ENCODE assay signal across 1 cellular context in the genomic region with DNA sequence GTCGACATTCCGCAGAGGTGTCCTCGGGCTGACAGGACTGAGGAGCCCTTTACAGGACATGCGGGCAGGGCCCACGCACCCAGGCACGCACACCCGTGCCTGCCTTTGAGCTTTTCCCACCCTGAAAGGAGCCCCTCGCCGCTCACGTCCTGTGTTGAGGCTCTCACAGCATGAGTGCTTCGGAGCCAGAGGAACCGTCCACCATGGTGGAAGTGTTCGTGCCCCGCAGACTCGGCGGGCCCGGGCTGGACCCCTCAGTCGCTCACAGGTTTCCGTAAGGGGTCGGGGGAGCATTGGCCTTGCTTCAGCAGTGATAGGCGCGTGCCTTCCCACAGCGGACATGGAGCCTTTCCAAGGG.
A peak's percentile ranks its signal among the peaks of the same experiment; 100 is the strongest.
TF ChIP-seq lines count a peak whose summit lies in the region.

No MANE protein-coding gene starts in this region.

TF ChIP-seq in HepG2, 621 proteins besides CTCF, POLR2A, EP300 and RAD21:
- TF ChIP-seq, protein P1, sequence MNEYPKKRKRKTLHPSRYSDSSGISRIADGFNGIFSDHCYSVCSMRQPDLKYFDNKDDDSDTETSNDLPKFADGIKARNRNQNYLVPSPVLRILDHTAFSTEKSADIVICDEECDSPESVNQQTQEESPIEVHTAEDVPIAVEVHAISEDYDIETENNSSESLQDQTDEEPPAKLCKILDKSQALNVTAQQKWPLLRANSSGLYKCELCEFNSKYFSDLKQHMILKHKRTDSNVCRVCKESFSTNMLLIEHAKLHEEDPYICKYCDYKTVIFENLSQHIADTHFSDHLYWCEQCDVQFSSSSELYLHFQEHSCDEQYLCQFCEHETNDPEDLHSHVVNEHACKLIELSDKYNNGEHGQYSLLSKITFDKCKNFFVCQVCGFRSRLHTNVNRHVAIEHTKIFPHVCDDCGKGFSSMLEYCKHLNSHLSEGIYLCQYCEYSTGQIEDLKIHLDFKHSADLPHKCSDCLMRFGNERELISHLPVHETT (CRISPR knock-in tag; conservative IDR thresholded peaks at IDR 0.05): no peak
- peak; percentile 24 for TF ChIP-seq AGO2 (optimal IDR thresholded peaks at IDR 0.05; ENCODE audit: low read depth, low read length)
- TF ChIP-seq ZSCAN12 (CRISPR knock-in tag; IDR thresholded peaks at IDR 0.05): no peak
TF ChIP-seq in HepG2: peak in this region for 1.
